Comparison of ENCODE assay signal across 19 cellular contexts in the genomic region with DNA sequence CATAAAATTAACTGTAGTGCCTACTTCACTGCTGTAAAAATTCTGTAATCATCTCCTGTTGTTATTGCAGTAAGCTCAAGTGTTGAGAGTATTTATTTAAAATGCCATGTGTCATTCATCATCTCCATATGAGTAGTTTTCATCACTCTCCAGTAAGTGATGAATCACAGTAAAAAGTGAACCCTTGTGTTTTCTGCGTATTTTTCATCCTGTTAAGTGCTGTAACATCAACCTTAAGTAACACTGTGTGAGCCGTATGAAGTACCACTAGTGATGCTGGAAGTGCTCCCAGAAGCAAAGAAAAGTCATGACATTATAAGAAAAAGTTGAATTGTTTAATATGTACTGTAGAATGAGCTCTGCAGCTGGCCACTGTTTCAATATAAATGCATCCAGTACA. TPM values are rescaled to one million over a fixed set of nuclear protein-coding genes. Genes with fewer than 3 reads are reported as not detected.
DNase-seq lines count a peak whose midpoint lies in the region; ATAC-seq and TF ChIP-seq lines count a peak whose summit lies in the region.
"Had no signal": no experiment of that assay in that cellular context is flagged by ENCODE, and none has a peak within 500 bp of the region (broad histone marks: within the 10 kb centered on the region; RNA-seq: fewer than 3 reads in every experiment).

No MANE protein-coding gene starts in this region.

- no peak overlapping the region for H3K4me3 ChIP-seq in fibroblast of the aortic adventitia (ENCODE audit: low read depth, low read length)
- H3K4me3 ChIP-seq: PC-9, SK-N-MC had no signal

- ATAC-seq in foreskin keratinocyte (no peak), HG02798 (IDR thresholded peaks at IDR 0.05; ENCODE audit: poor library complexity, unreplicated experiment) (no peak)

- no peak overlapping the region for H3K27ac ChIP-seq in foreskin keratinocyte
- H3K27ac ChIP-seq: 22Rv1, PC-9, SK-N-MC had no signal

- TF ChIP-seq CTCF in fibroblast of the aortic adventitia (IDR thresholded peaks at IDR 0.05; ENCODE audit: insufficient read depth, low read length) (no peak), foreskin keratinocyte (conservative IDR thresholded peaks at IDR 0.05) (no peak)

- H3K4me1 ChIP-seq in foreskin keratinocyte: no peaks in the 10 kb centered on the region
- H3K4me1 ChIP-seq: BE2C had no signal

- H3K27me3 ChIP-seq in foreskin keratinocyte: no peaks in the 10 kb centered on the region
- H3K27me3 ChIP-seq: BE2C had no signal

- DNase-seq in DMS153 (lab: John Stamatoyannopoulos, UW) (peak; percentile 39), DMS153 treated with DMSO at 0.1 percent for 48 hours (lab: John Stamatoyannopoulos, UW; ENCODE audit: unreplicated experiment) (no peak), HS-5 (ENCODE audit: low read depth) (peak; percentile 36), RKO (ENCODE audit: low spot score) (peak; percentile 32), fibroblast of the aortic adventitia (ENCODE audit: low read depth) (peak; percentile 15), foreskin keratinocyte (no peak)
- no peak for DNase-seq in stimulated activated CD4-positive, alpha-beta T cell treated with anti-CD3 and anti-CD28 coated beads, Interleukin-15, amount 100 ng/mL, for 24 hours
- DNase-seq: BE2C; CD4-positive, alpha-beta T cell; H7; IMR-90; Karpas-422; NCI-H1436 treated with DMSO at 0.1 percent for 48 hours; NCI-H2081 treated with DMSO at 0.1 percent for 48 hours; NCI-H2227 treated with DMSO at 0.1 percent for 48 hours; PC-9 had no signal

RNA-seq across cellular contexts. Expression of a gene that starts 55.4 kb away (rescaled TPM):
- total RNA-seq in fibroblast of the aortic adventitia (ENCODE audit: low replicate concordance): not detected in 2 replicates
- not detected in 2 replicates for total RNA-seq in foreskin keratinocyte
- not detected in 2 replicates for polyA plus RNA-seq in foreskin keratinocyte
- total RNA-seq: CD4-positive, alpha-beta T cell; H7; IMR-90 had no signal
- polyA plus RNA-seq: IMR-90 had no signal

Comparison
In these comparisons a context has a peak if more than half of its experiments do, and no peak if none do; other contexts are left out.
1. DNase-seq: peak in DMS153 (single experiment), HS-5 (single experiment), RKO (single experiment) and fibroblast of the aortic adventitia (single experiment); none in DMS153 treated with DMSO at 0.1 percent for 48 hours (single experiment), foreskin keratinocyte (0 of 2) and stimulated activated CD4-positive, alpha-beta T cell treated with anti-CD3 and anti-CD28 coated beads, Interleukin-15, amount 100 ng/mL, for 24 hours (single experiment).